ENCODE assay signal across 2 cellular contexts in the genomic region with DNA sequence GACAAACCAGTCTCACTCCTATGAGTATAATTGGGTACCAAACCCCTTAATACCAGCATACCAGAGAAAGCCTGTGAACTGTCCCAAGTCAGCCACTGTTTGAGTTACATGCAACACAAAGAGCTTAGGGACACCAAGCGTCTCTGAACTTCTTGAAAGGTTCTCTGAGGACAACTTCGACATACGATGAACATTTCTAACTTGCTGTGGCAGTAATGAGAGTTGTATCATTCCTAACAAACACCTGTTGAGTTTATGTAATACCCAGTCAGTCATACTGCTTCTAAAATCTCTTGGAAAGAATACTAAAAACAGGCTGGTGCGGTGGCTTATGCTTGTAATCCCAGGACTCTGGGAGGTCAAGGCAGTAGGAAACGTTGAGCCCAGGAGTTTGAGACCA.
A peak's percentile ranks its signal among the peaks of the same experiment; 100 is the strongest.
TF ChIP-seq lines count a peak whose summit lies in the region.

No MANE protein-coding gene starts in this region.

TF ChIP-seq in HepG2, 621 proteins besides CTCF, POLR2A, EP300 and RAD21:
- TF ChIP-seq POLR2AphosphoS5 (IDR thresholded peaks at IDR 0.05; ENCODE audit: low read depth, low read length) (peak; percentile 55; the same call in 1 of the 2 replicates), POLR2G (IDR thresholded peaks at IDR 0.05; ENCODE audit: low read depth, low read length) (0 out of 2 replicates have a peak, but pooled peaks have one; percentile 27), SNAI1 (CRISPR knock-in tag; IDR thresholded peaks at IDR 0.05; ENCODE audit: borderline replicate concordance) (no peak), RBM22 (optimal IDR thresholded peaks at IDR 0.05; ENCODE audit: low read length) (peak; percentile 37), BORCS8-MEF2B (CRISPR knock-in tag; IDR thresholded peaks at IDR 0.05) (no peak), NCOA2 (CRISPR knock-in tag; IDR thresholded peaks at IDR 0.05) (no peak), ZNF33A (CRISPR knock-in tag; IDR thresholded peaks at IDR 0.05; ENCODE audit: borderline replicate concordance) (no peak)

TF ChIP-seq in HEK293, 187 proteins besides CTCF, POLR2A, EP300 and RAD21:
- TF ChIP-seq SCRT2 (tag by site-specific recombination; IDR thresholded peaks at IDR 0.05): peak; percentile 93
- no peak for TF ChIP-seq OVOL3 (tag by site-specific recombination; IDR thresholded peaks at IDR 0.05)
